8 cellular contexts compared by ENCODE assay signal in genomic region chr17:44689492-44690217, GRCh38. TPM values are rescaled to one million over a fixed set of nuclear protein-coding genes. Genes with fewer than 3 reads are reported as not detected.
DNase-seq lines count a peak whose midpoint lies in the region; ATAC-seq and TF ChIP-seq lines count a peak whose summit lies in the region.

Gene CCDC43, minus strand, starts transcription at chr17:44689776. Its CDS starts 23 bp downstream, at chr17:44689753.

- no peak for TF ChIP-seq CTCF in WERI-Rb-1 (IDR thresholded peaks at IDR 0.05; ENCODE audit: low read depth, low read length)
- no peak for TF ChIP-seq CTCF in mammary epithelial cell (conservative IDR thresholded peaks at IDR 0.05 in 1 of 2, IDR thresholded peaks at IDR 0.05 in 1 of 2; ENCODE audit: extremely low read depth in 1 of 2, insufficient read depth in 1 of 2, low read depth in 1 of 2, low read length in 2 of 2)
- no peak for TF ChIP-seq CTCF in smooth muscle cell (IDR thresholded peaks at IDR 0.05; ENCODE audit: borderline replicate concordance, insufficient read depth, poor library complexity, severe bottlenecking)

- peaks cover 45% of the 10 kb centered on the region for H3K79me2 ChIP-seq in mammary epithelial cell (ENCODE audit: insufficient read depth, low read length)
- H3K79me2 ChIP-seq in smooth muscle cell (ENCODE audit: low read depth): peaks cover 31% of the 10 kb centered on the region

- CTCF ChIA-PET in mammary epithelial cell (lab: Charles Lee; ENCODE audit: low non-redundant PET): no interaction called here

- H4K20me1 ChIP-seq in mammary epithelial cell (ENCODE audit: insufficient read depth, low read length): no peaks in the 10 kb centered on the region
- no peaks in the 10 kb centered on the region for H4K20me1 ChIP-seq in smooth muscle cell (ENCODE audit: low read depth)

- H3K4me2 ChIP-seq in mammary epithelial cell (ENCODE audit: insufficient read depth, low read depth, low read length) (peak within 1 kb of the TSS; percentile 96), smooth muscle cell (peak within 1 kb of the TSS; percentile 95)

- peaks cover 19% of the 10 kb centered on the region for H3K36me3 ChIP-seq in WERI-Rb-1
- H3K36me3 ChIP-seq in mammary epithelial cell (ENCODE audit: insufficient read depth, low read length): no peaks in the 10 kb centered on the region
- H3K36me3 ChIP-seq in smooth muscle cell (ENCODE audit: low read depth): no peaks in the 10 kb centered on the region

- H3K4me3 ChIP-seq in WERI-Rb-1 (ENCODE audit: low read depth, low read length) (peak within 1 kb of the TSS; percentile 93), mammary epithelial cell (replicated peaks in 1 of 3; ENCODE audit: insufficient read depth in 1 of 3, low read depth in 2 of 3, low read length in 3 of 3) (peak within 1 kb of the TSS; percentile 63 to 84 (median 84)), smooth muscle cell (peak within 1 kb of the TSS; percentile 83)

- H3K27ac ChIP-seq in WERI-Rb-1: peak within 1 kb of the TSS; percentile 76
- H3K27ac ChIP-seq in mammary epithelial cell (ENCODE audit: insufficient read depth, low read depth, low read length): peak within 1 kb of the TSS; percentile 69
- H3K27ac ChIP-seq in smooth muscle cell (ENCODE audit: low read depth): peak within 1 kb of the TSS; percentile 70

- H3K9ac ChIP-seq in mammary epithelial cell (ENCODE audit: insufficient read depth, low read length) (peak within 1 kb of the TSS; percentile 87), smooth muscle cell (ENCODE audit: low read depth) (peak within 1 kb of the TSS; percentile 83)

- intact Hi-C loops in mammary epithelial cell (cut with micrococcal nuclease): loop anchor here (2.0 kb wide), 1 partner anchor 19 kb away; the partner anchor contains the start of gene DBF4B

- H3K9me3 ChIP-seq in WERI-Rb-1 (ENCODE audit: severe bottlenecking): no peaks in the 10 kb centered on the region
- H3K9me3 ChIP-seq in mammary epithelial cell (replicated peaks; ENCODE audit: insufficient read depth, low read length): no peaks in the 10 kb centered on the region
- no peaks in the 10 kb centered on the region for H3K9me3 ChIP-seq in smooth muscle cell (replicated peaks; ENCODE audit: low read depth)

- peaks cover 4% of the 10 kb centered on the region for H3K4me1 ChIP-seq in mammary epithelial cell (ENCODE audit: insufficient read depth, low read length)
- peaks cover 11% of the 10 kb centered on the region for H3K4me1 ChIP-seq in smooth muscle cell (ENCODE audit: low read depth)

- BruUV-seq in mammary epithelial cell (replicated peaks; lab: Mats Ljungman, UMichigan): no TSS peak

- in situ Hi-C loops in mammary epithelial cell (cut with MboI; ENCODE audit: low sequenced_read_pairs in 2 of 2): no loop called here

- H3F3A ChIP-seq in smooth muscle cell (ENCODE audit: low read depth): no peaks in the 10 kb centered on the region

- WGBS in mammary epithelial cell (ENCODE audit: low coverage, missing lambda C conversion rate): under 1% methylated on average over 38 of the region's 51 CpGs
- WGBS in smooth muscle cell (ENCODE audit: low lambda C conversion rate): under 1% methylated on average over 51 of the region's 51 CpGs

- peak within 1 kb of the TSS; percentile 98 for H2AFZ ChIP-seq in mammary epithelial cell (ENCODE audit: low read depth, low read length)
- H2AFZ ChIP-seq in smooth muscle cell (ENCODE audit: low read depth): peak within 1 kb of the TSS; percentile 96

- ATAC-seq in HG03135 (IDR thresholded peaks at IDR 0.05; ENCODE audit: unreplicated experiment): peak; percentile 79

- dilution Hi-C loops in mammary epithelial cell (cut with HindIII; ENCODE audit: low sequenced_read_pairs): loop anchor here (5.0 kb wide), 1 partner anchor 63 kb away; no protein-coding TSS in a partner anchor

- H3K27me3 ChIP-seq in WERI-Rb-1 (ENCODE audit: insufficient read depth, low read depth, severe bottlenecking): no peaks in the 10 kb centered on the region
- no peaks in the 10 kb centered on the region for H3K27me3 ChIP-seq in mammary epithelial cell (ENCODE audit: insufficient read depth, low read length)
- no peaks in the 10 kb centered on the region for H3K27me3 ChIP-seq in smooth muscle cell (ENCODE audit: low read depth)

- DNase-seq in NCI-H1417 (lab: John Stamatoyannopoulos, UW) (peak; percentile 83 to 93 (median 93)), NCI-H1417 treated with DMSO at 0.1 percent for 48 hours (lab: John Stamatoyannopoulos, UW) (no peak), NCI-H2227 treated with DMSO at 0.1 percent for 48 hours (lab: John Stamatoyannopoulos, UW) (peak; percentile 96), WERI-Rb-1 (peak; percentile 96), mammary epithelial cell (peak; percentile 90), iPS-NIHi7 (ENCODE audit: extremely low spot score) (peak; percentile 99), smooth muscle cell (lab: John Stamatoyannopoulos, UW; ENCODE audit: unreplicated experiment) (peak; percentile 75)

RNA-seq across cellular contexts. Expression of gene CCDC43, which starts in this region (rescaled TPM):
- 10 to 100 TPM; 34.8 to 36.4 TPM for total RNA-seq in mammary epithelial cell
- 16.1 TPM for polyA plus RNA-seq in mammary epithelial cell
- 6.4 TPM for polyA minus RNA-seq in mammary epithelial cell
- total RNA-seq in smooth muscle cell: 26.9 and 29.0 TPM in 2 replicates
- 19.3 and 25.4 TPM in 2 replicates for polyA plus RNA-seq in smooth muscle cell
